ENCODE assay signal across 9 cellular contexts in genomic region chr5:151253604-151253948, GRCh38. TPM values are rescaled to one million over a fixed set of nuclear protein-coding genes. Genes with fewer than 3 reads are reported as not detected.
DNase-seq lines count a peak whose midpoint lies in the region; ATAC-seq and TF ChIP-seq lines count a peak whose summit lies in the region.
"Had no signal": no experiment of that assay in that cellular context is flagged by ENCODE, and none has a peak within 500 bp of the region (broad histone marks: within the 10 kb centered on the region; RNA-seq: fewer than 3 reads in every experiment).

No MANE protein-coding gene starts in this region.

- H3K27me3 ChIP-seq in A673 (replicated peaks; ENCODE audit: insufficient read depth, low read depth, low read length, poor library complexity) = no peaks in the 10 kb centered on the region
- no peaks in the 10 kb centered on the region for H3K27me3 ChIP-seq in mucosa of stomach (ENCODE audit: control insufficient read depth, insufficient read depth, low read length)

- DNase-seq in A673 (ENCODE audit: low spot score) (no peak), KBM-7 (peak; percentile 33), choroid plexus epithelial cell (ENCODE audit: low read depth) (no peak), NCI-H524 (lab: John Stamatoyannopoulos, UW) (no peak), GM03348 (ENCODE audit: low spot score) (no peak)
- DNase-seq: activated CD4-positive, alpha-beta T cell treated with anti-CD3 and anti-CD28 coated beads for 48 hours had no signal

- ATAC-seq in GM21447 (IDR thresholded peaks at IDR 0.05; ENCODE audit: unreplicated experiment) (no peak), GM21529 (IDR thresholded peaks at IDR 0.05; ENCODE audit: unreplicated experiment) (no peak)

- BruUV-seq in A673 (replicated peaks; lab: Mats Ljungman, UMichigan) = no TSS peak

- POLR2A ChIA-PET in A673 (lab: Charles Lee; ENCODE audit: low non-redundant PET) = no interaction called here

- intact Hi-C loops in A673 (cut with micrococcal nuclease; ENCODE audit: unreplicated experiment) = no loop called here

- H3K9me3 ChIP-seq in A673 (ENCODE audit: low read depth, low read length, poor library complexity, severe bottlenecking) (no peaks in the 10 kb centered on the region), mucosa of stomach (ENCODE audit: control insufficient read depth, low read length) (no peaks in the 10 kb centered on the region)

- CTCF ChIA-PET in A673 (lab: Charles Lee) = no interaction called here

- peaks cover 7% of the 10 kb centered on the region for H3K4me1 ChIP-seq in A673 (ENCODE audit: insufficient read depth, low read length, poor library complexity, severe bottlenecking)
- H3K4me1 ChIP-seq in mucosa of stomach (ENCODE audit: control insufficient read depth, insufficient read depth, low read length) = peaks cover 9% of the 10 kb centered on the region

- H3K36me3 ChIP-seq in A673 (ENCODE audit: insufficient read depth, low read length, poor library complexity, severe bottlenecking) = no peaks in the 10 kb centered on the region
- H3K36me3 ChIP-seq in mucosa of stomach (ENCODE audit: control insufficient read depth, insufficient read depth, low read length) = no peaks in the 10 kb centered on the region

- in situ Hi-C loops in KBM-7 (cut with MboI; ENCODE audit: low pct_unique_long_range_greater_than_20kb, low sequenced_read_pairs) = no loop called here

- no peak for TF ChIP-seq CTCF in A673 (conservative IDR thresholded peaks at IDR 0.05; ENCODE audit: low read depth, low read length)
- no peak for TF ChIP-seq CTCF in choroid plexus epithelial cell (conservative IDR thresholded peaks at IDR 0.05; ENCODE audit: low read depth, low read length)

- H3K4me3 ChIP-seq in A673 (ENCODE audit: low read depth, low read length, poor library complexity, severe bottlenecking) (peak overlapping the region; percentile 59), choroid plexus epithelial cell (ENCODE audit: low read depth, low read length) (peak overlapping the region; percentile 92), mucosa of stomach (ENCODE audit: low read length) (peak overlapping the region; percentile 90)

- no peak overlapping the region for H3K27ac ChIP-seq in A673 (ENCODE audit: low read depth, low read length, poor library complexity, severe bottlenecking)

- H3K9ac ChIP-seq in mucosa of stomach (ENCODE audit: low read length) = peak overlapping the region; percentile 68

RNA-seq across cellular contexts. Expression of gene GM2A, which starts 0.6 kb away (rescaled TPM):
- 3.5 and 4.0 TPM in 2 replicates for total RNA-seq in A673 (2021)

RNA-seq across cellular contexts. Expression of gene CCDC69, which starts 29.7 kb away (rescaled TPM):
- total RNA-seq in A673 (2021) = 0.52 TPM in 1 of 2 replicates, not detected in the other

RNA-seq across cellular contexts. Expression of gene SLC36A3, which starts 50.0 kb away (rescaled TPM):
- total RNA-seq in A673 (2021) = not detected in 2 replicates
